ENCODE assay signal across 16 cellular contexts in the genomic region with DNA sequence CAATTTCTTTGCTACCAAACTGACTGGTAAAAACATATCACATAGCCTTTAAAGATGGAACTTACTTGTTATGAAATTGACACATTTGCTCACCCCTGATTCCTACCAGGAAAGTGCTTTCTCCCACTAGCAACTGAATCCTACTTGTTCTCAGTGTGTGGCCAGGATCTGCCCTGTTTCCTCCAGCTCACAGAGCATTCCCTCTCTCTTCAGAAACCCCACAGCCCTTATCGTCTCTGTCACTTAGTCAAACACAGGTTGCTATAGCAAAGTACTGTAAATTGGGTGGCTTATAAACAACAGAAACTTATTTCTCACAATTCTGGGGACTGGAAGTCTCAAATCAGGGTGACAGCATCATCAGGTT.
A peak's percentile ranks its signal among the peaks of the same experiment; 100 is the strongest.
DNase-seq lines count a peak whose midpoint lies in the region; ATAC-seq and TF ChIP-seq lines count a peak whose summit lies in the region.
"Had no signal": no experiment of that assay in that cellular context is flagged by ENCODE, and none has a peak within 500 bp of the region (broad histone marks: within the 10 kb centered on the region; RNA-seq: fewer than 3 reads in every experiment).

No MANE protein-coding gene starts in this region.

- H3K4me3 ChIP-seq in ACC112 (ENCODE audit: low read depth, low read length) (peak overlapping the region; percentile 43), testis (no peak overlapping the region)
- H3K4me3 ChIP-seq: K562, pancreas, Peyer's patch had no signal

- no peaks in the 10 kb centered on the region for H3K36me3 ChIP-seq in ACC112 (ENCODE audit: insufficient read depth, low read length)
- H3K36me3 ChIP-seq in testis (ENCODE audit: low read depth, missing control alignments) = no peaks in the 10 kb centered on the region
- H3K36me3 ChIP-seq: pancreas, Peyer's patch had no signal

- H3K36me3 Mint-ChIP-seq in chondrocyte (ENCODE audit: low read depth) (no peaks in the 10 kb centered on the region), mesothelial cell of epicardium (no peaks in the 10 kb centered on the region)

- peaks cover 2% of the 10 kb centered on the region for H3K79me2 ChIP-seq in ACC112 (ENCODE audit: control insufficient read depth, insufficient read depth, low read length, unreplicated experiment)

- H3K4me1 Mint-ChIP-seq in chondrocyte (ENCODE audit: low read depth) = peaks cover 65% of the 10 kb centered on the region
- H3K4me1 Mint-ChIP-seq in mesothelial cell of epicardium = peaks cover 17% of the 10 kb centered on the region

- TF ChIP-seq POLR2A in testis (IDR thresholded peaks at IDR 0.05) = no peak

- DNase-seq in M059J (ENCODE audit: low read depth) (peak; percentile 82), chondrocyte (ENCODE audit: low spot score) (no peak), mesothelial cell of epicardium (ENCODE audit: low spot score in 2 of 2, unreplicated experiment in 2 of 2) (no peak), NCI-H524 treated with DMSO at 0.1 percent for 48 hours (lab: John Stamatoyannopoulos, UW) (no peak), left ventricle myocardium superior (no peak), NCI-H774 (lab: John Stamatoyannopoulos, UW) (no peak), testis (no peak)
- DNase-seq: activated gamma-delta T cell treated with Interleukin-2 at 50 U/mL for 16 hours, cerebellar nuclear complex, DMS153, NCI-H1436, pancreas, Peyer's patch, T-helper 9 cell had no signal

- H3K9me3 Mint-ChIP-seq in chondrocyte (ENCODE audit: low read depth) (no peaks in the 10 kb centered on the region), mesothelial cell of epicardium (no peaks in the 10 kb centered on the region)

- TF ChIP-seq CTCF in chondrocyte (IDR thresholded peaks at IDR 0.05) (no peak), mesothelial cell of epicardium (IDR thresholded peaks at IDR 0.05; ENCODE audit: unreplicated experiment) (no peak), testis (IDR thresholded peaks at IDR 0.05) (no peak)

- WGBS in testis, 2 donors = 45 to 50% methylated on average over 1 of the region's 1 CpG

- H3K27me3 Mint-ChIP-seq in chondrocyte (ENCODE audit: low read depth) = no peaks in the 10 kb centered on the region
- no peaks in the 10 kb centered on the region for H3K27me3 Mint-ChIP-seq in mesothelial cell of epicardium (ENCODE audit: low read depth)

- H3K27me3 ChIP-seq in ACC112 (ENCODE audit: insufficient read depth, low read length) (no peaks in the 10 kb centered on the region), testis (no peaks in the 10 kb centered on the region)
- H3K27me3 ChIP-seq: pancreas, Peyer's patch had no signal

- intact Hi-C loops in left ventricle myocardium superior (cut with micrococcal nuclease) = no loop called here
- intact Hi-C loops in testis (cut with DNase I; ENCODE audit: low total_unique reads) = no loop called here

- H3K9me3 ChIP-seq in testis = no peaks in the 10 kb centered on the region
- H3K9me3 ChIP-seq: pancreas, Peyer's patch had no signal

- peaks cover 48% of the 10 kb centered on the region for H3K4me1 ChIP-seq in ACC112 (ENCODE audit: control insufficient read depth, insufficient read depth, low read length, unreplicated experiment)
- no peaks in the 10 kb centered on the region for H3K4me1 ChIP-seq in testis
- H3K4me1 ChIP-seq: pancreas, Peyer's patch had no signal

- peak overlapping the region; percentile 98 for H3K27ac Mint-ChIP-seq in chondrocyte (ENCODE audit: unreplicated experiment)
- peak overlapping the region; percentile 70 for H3K27ac Mint-ChIP-seq in mesothelial cell of epicardium

- H2AFZ ChIP-seq in ACC112 (ENCODE audit: low read length, unreplicated experiment) = peak overlapping the region; percentile 16

- peak overlapping the region; percentile 23 for H3K4me3 Mint-ChIP-seq in chondrocyte (ENCODE audit: unreplicated experiment)
- no peak overlapping the region for H3K4me3 Mint-ChIP-seq in mesothelial cell of epicardium

- no peak for ATAC-seq in left ventricle myocardium superior
- ATAC-seq: K562 had no signal

- H3K27ac ChIP-seq in ACC112 (ENCODE audit: low read depth, low read length) (peak overlapping the region; percentile 100), testis (no peak overlapping the region)
- H3K27ac ChIP-seq: pancreas had no signal
